In the genomic region with DNA sequence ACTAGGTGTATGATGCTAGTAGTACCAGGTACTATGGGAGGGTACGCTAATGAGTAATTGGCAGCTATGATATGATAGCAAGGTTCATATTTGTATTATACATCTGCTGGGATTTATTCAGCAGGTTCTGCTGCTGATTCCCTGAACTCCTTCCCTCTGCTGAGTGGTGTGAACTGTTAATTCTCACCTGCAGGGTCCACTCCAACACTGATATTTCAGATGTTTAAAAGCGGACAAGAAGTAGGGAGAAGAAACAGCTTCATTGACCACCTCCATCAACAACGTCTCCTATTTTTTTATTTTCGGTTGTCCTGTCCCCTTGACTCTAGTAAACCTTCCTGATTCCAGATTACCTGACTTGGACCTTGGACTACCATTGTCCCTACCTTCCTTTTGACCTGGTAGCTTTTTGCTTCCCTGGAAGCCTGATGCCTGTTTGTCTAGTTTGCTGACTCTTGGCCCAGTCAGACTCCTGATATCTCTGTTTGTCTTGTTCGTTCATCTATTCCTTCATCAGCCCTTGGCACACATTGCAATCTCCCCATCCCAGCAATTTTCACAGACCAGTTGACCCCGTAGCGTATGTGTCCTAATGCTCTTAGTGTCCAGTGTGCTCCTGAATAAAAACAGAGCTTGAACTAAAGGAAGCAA, we compare ENCODE assay signal across 18 cellular contexts. TPM values are rescaled to one million over a fixed set of nuclear protein-coding genes. Genes with fewer than 3 reads are reported as not detected.
"Had no signal": no experiment of that assay in that cellular context is flagged by ENCODE, and none has a peak within 500 bp of the region (broad histone marks: within the 10 kb centered on the region; RNA-seq: fewer than 3 reads in every experiment).

No MANE protein-coding gene starts in this region.

- H3K27me3 ChIP-seq: cardiac muscle cell had no signal

- H3K36me3 ChIP-seq: cardiac muscle cell, left lung, prostate gland, thoracic aorta had no signal

- H3K9me3 ChIP-seq: left lung, prostate gland, thoracic aorta had no signal

- H3K27me3 Mint-ChIP-seq: activated naive CD8-positive, alpha-beta T cell had no signal

- H3K27ac ChIP-seq: cardiac muscle cell, dorsolateral prefrontal cortex, left lung, prostate gland, skin epidermis, thoracic aorta had no signal

- H3K36me3 Mint-ChIP-seq: activated naive CD8-positive, alpha-beta T cell; naive B cell had no signal

- H3K4me3 Mint-ChIP-seq: activated naive CD8-positive, alpha-beta T cell; naive B cell; neural crest cell had no signal

- H3K4me1 Mint-ChIP-seq: naive B cell, neural crest cell had no signal

- ATAC-seq: right cardiac atrium had no signal

- DNase-seq: activated CD4-positive, alpha-beta T cell treated with anti-CD3 and anti-CD28 coated beads, Interleukin-2, amount 50 U/mL, for 48 hours; activated gamma-delta T cell; amniotic stem cell; dorsolateral prefrontal cortex; foreskin fibroblast; hippocampal formation; left lung; naive B cell; right cardiac atrium; stimulated activated CD4-positive, alpha-beta T cell treated with anti-CD3 and anti-CD28 coated beads, Interleukin-15, amount 100 ng/mL, for 24 hours; stimulated activated CD4-positive, alpha-beta T cell treated with anti-CD3 and anti-CD28 coated beads, Interleukin-4, amount 100 ng/mL, for 1 hour; T-helper 2 cell had no signal

- H3K27ac Mint-ChIP-seq: activated naive CD8-positive, alpha-beta T cell; naive B cell had no signal

- H3K4me3 ChIP-seq: cardiac muscle cell, dorsolateral prefrontal cortex, left lung, prostate gland, skin epidermis, thoracic aorta had no signal

- H3K4me1 ChIP-seq: left lung, prostate gland had no signal

RNA-seq across cellular contexts. Expression of a gene that starts 34.0 kb away (rescaled TPM):
- total RNA-seq: neural crest cell, thoracic aorta had no signal
